In genomic region chr14:68651075-68651474, GRCh38 we compare ENCODE assay signal across 17 cellular contexts.
DNase-seq lines count a peak whose midpoint lies in the region; ATAC-seq and TF ChIP-seq lines count a peak whose summit lies in the region.
"Had no signal": no experiment of that assay in that cellular context is flagged by ENCODE, and none has a peak within 500 bp of the region (broad histone marks: within the 10 kb centered on the region; RNA-seq: fewer than 3 reads in every experiment).

No MANE protein-coding gene starts in this region.

- peak overlapping the region; percentile 96 for H3K27ac ChIP-seq in AG04450 (ENCODE audit: low read depth, low read length)
- peak overlapping the region; percentile 59 for H3K27ac ChIP-seq in skeletal muscle tissue (ENCODE audit: low read depth, low read length)

- POLR2A ChIA-PET in AG04450 (lab: Yijun Ruan, JAX), result interaction anchor here (0.6 to 1.9 kb wide), 9 partner anchors 13 to 142 kb away, joined by 3 to 11 read pairs (median 5); partner anchors contain the start of gene ZFP36L1

- DNase-seq in AG04450 (ENCODE audit: low read depth, low spot score) (no peak), adipocyte (ENCODE audit: low read depth) (peak; percentile 29), left lobe of liver (ENCODE audit: low spot score) (peak; percentile 45), NCI-H2171 treated with DMSO at 0.1 percent for 48 hours (lab: John Stamatoyannopoulos, UW) (no peak), T-helper 1 cell (no peak), NCI-H1694 treated with DMSO at 0.1 percent for 48 hours (lab: John Stamatoyannopoulos, UW) (no peak)
- DNase-seq: activated CD4-positive, CD25-positive, alpha-beta regulatory T cell treated with anti-CD3 and anti-CD28 coated beads, Interleukin-2, amount 50 U/mL, for 72 hours; activated gamma-delta T cell; CD4-positive, alpha-beta T cell; GDM1; HFFc6; mesendoderm; NCI-H1417; NCI-H526; stimulated activated CD4-positive, alpha-beta T cell treated with anti-CD3 and anti-CD28 coated beads, Interleukin-4, amount 100 ng/mL, for 4 hours had no signal

- peak; percentile 47 for ATAC-seq in left lobe of liver

- peaks cover 4% of the 10 kb centered on the region for H3K4me1 ChIP-seq in adipocyte (ENCODE audit: control insufficient read depth, insufficient read depth, low read length)
- peaks cover 21 to 54% (median 28%) of the 10 kb centered on the region in 3 donors for H3K4me1 ChIP-seq in skeletal muscle tissue (ENCODE audit: control insufficient read depth in 3 of 3, insufficient read depth in 3 of 3, low read length in 3 of 3)
- H3K4me1 ChIP-seq: prostate gland had no signal

- H3K9ac ChIP-seq in adipocyte (ENCODE audit: low read length) (no peak overlapping the region), skeletal muscle tissue (ENCODE audit: low read depth in 1 of 3, low read length in 3 of 3) (no peak overlapping the region)

- H3K4me3 ChIP-seq in AG04450 (ENCODE audit: low read depth, low read length), result no peak overlapping the region
- H3K4me3 ChIP-seq in adipocyte (ENCODE audit: low read length), result no peak overlapping the region
- no peak overlapping the region for H3K4me3 ChIP-seq in skeletal muscle tissue (ENCODE audit: low read length in 3 of 3)
- H3K4me3 ChIP-seq: prostate gland had no signal

- H3K27me3 ChIP-seq in AG04450 (ENCODE audit: control insufficient read depth, insufficient read depth, low read length) (no peaks in the 10 kb centered on the region), adipocyte (replicated peaks; ENCODE audit: control insufficient read depth, insufficient read depth, low read length) (no peaks in the 10 kb centered on the region), skeletal muscle tissue (ENCODE audit: control insufficient read depth in 3 of 3, insufficient read depth in 3 of 3, low read length in 3 of 3) (no peaks in the 10 kb centered on the region)

- CTCF ChIA-PET in AG04450 (lab: Charles Lee), result no interaction called here

- no peaks in the 10 kb centered on the region for H3K36me3 ChIP-seq in adipocyte (ENCODE audit: control insufficient read depth, insufficient read depth, low read length, severe bottlenecking)
- no peaks in the 10 kb centered on the region for H3K36me3 ChIP-seq in skeletal muscle tissue (ENCODE audit: control insufficient read depth in 3 of 3, insufficient read depth in 3 of 3, low read length in 3 of 3)
- H3K36me3 ChIP-seq: prostate gland had no signal

- no peak for TF ChIP-seq CTCF in AG04450 (IDR thresholded peaks at IDR 0.05; ENCODE audit: low read depth, low read length)

- H3K9me3 ChIP-seq in AG04450 (ENCODE audit: control insufficient read depth, insufficient read depth, low read length) (no peaks in the 10 kb centered on the region; the same call in 1 of the 2 replicates), adipocyte (ENCODE audit: control insufficient read depth, low read length) (no peaks in the 10 kb centered on the region), skeletal muscle tissue (ENCODE audit: control insufficient read depth in 3 of 3, low read length in 3 of 3) (no peaks in the 10 kb centered on the region)
- H3K9me3 ChIP-seq: prostate gland had no signal

Comparison
In these comparisons a context has a peak if more than half of its experiments do, and no peak if none do; other contexts are left out.
1. DNase-seq: peak in adipocyte (single experiment) and left lobe of liver (single experiment); none in AG04450 (single experiment), NCI-H2171 treated with DMSO at 0.1 percent for 48 hours (single experiment), T-helper 1 cell (0 of 5) and NCI-H1694 treated with DMSO at 0.1 percent for 48 hours (single experiment).